Comparison of ENCODE assay signal across 18 cellular contexts in genomic region chr3:44506556-44506955, GRCh38.
"Had no signal": no experiment of that assay in that cellular context is flagged by ENCODE, and none has a peak within 500 bp of the region (broad histone marks: within the 10 kb centered on the region; RNA-seq: fewer than 3 reads in every experiment).

No MANE protein-coding gene starts in this region.

- H3K36me3 ChIP-seq: prostate gland, right atrium auricular region had no signal

- ATAC-seq: activated naive CD8-positive, alpha-beta T cell treated with anti-CD3 and anti-CD28 coated beads, Interleukin-2, amount 50 U/mL, for 24 hours; body of pancreas; left lung; naive thymus-derived CD4-positive, alpha-beta T cell; stimulated activated naive CD8-positive, alpha-beta T cell treated with anti-CD3 and anti-CD28 coated beads, Interleukin-15, Interleukin-2, amounts not matched to agents 100 U/mL and 50 U/mL, for 24 hours had no signal

- H3K27ac ChIP-seq: body of pancreas, foreskin keratinocyte, left lung, prostate gland, right atrium auricular region had no signal

- H3K27me3 Mint-ChIP-seq: activated naive CD8-positive, alpha-beta T cell treated with anti-CD3 and anti-CD28 coated beads, Interleukin-2, amount 50 U/mL, for 24 hours; dendritic cell treated with granulocyte-macrophage colony-stimulating factor and Interleukin-4, amounts not matched to agents 40 ng/mL and 50 ng/mL, for 4 days; naive thymus-derived CD4-positive, alpha-beta T cell had no signal

- H3K4me3 Mint-ChIP-seq: activated naive CD8-positive, alpha-beta T cell treated with anti-CD3 and anti-CD28 coated beads, Interleukin-2, amount 50 U/mL, for 24 hours; dendritic cell treated with granulocyte-macrophage colony-stimulating factor and Interleukin-4, amounts not matched to agents 40 ng/mL and 50 ng/mL, for 4 days had no signal

- DNase-seq: activated gamma-delta T cell treated with Interleukin-2 at 50 U/mL for 16 hours; activated naive CD8-positive, alpha-beta T cell treated with anti-CD3 and anti-CD28 coated beads, Interleukin-2, amount 50 U/mL, for 24 hours; activated T-cell treated with anti-CD3 and anti-CD28 coated beads, Interleukin-2, amount 50 U/mL, for 1 hour; body of pancreas; effector CD4-positive, alpha-beta T cell; erythroblast; foreskin keratinocyte; hippocampal formation; kidney glomerular epithelial cell; left lung; naive thymus-derived CD4-positive, alpha-beta T cell; stimulated activated CD4-positive, alpha-beta T cell treated with anti-CD3 and anti-CD28 coated beads, Interleukin-4, amount 100 ng/mL, for 24 hours; stimulated activated naive CD8-positive, alpha-beta T cell treated with anti-CD3 and anti-CD28 coated beads, Interleukin-15, Interleukin-2, amounts not matched to agents 100 U/mL and 50 U/mL, for 24 hours; T-helper 1 cell had no signal

- H3K27me3 ChIP-seq: body of pancreas, foreskin keratinocyte, left lung, right atrium auricular region had no signal

- H3K27ac Mint-ChIP-seq: activated naive CD8-positive, alpha-beta T cell treated with anti-CD3 and anti-CD28 coated beads, Interleukin-2, amount 50 U/mL, for 24 hours; dendritic cell treated with granulocyte-macrophage colony-stimulating factor and Interleukin-4, amounts not matched to agents 40 ng/mL and 50 ng/mL, for 4 days had no signal

- H3K9me3 ChIP-seq: prostate gland, right atrium auricular region had no signal

- H3K4me3 ChIP-seq: body of pancreas, left lung, lung, prostate gland, right atrium auricular region had no signal
